In genomic region chr13:112229992-112230872, GRCh38 we compare ENCODE assay signal across 22 cellular contexts.
"Had no signal": no experiment of that assay in that cellular context is flagged by ENCODE, and none has a peak within 500 bp of the region (broad histone marks: within the 10 kb centered on the region; RNA-seq: fewer than 3 reads in every experiment).

No MANE protein-coding gene starts in this region.

- H3K9me3 ChIP-seq: esophagus muscularis mucosa, gastrocnemius medialis, left ventricle myocardium inferior, testis, tibial nerve had no signal

- H3K4me1 Mint-ChIP-seq: stimulated activated memory B cell treated with anti-CD40 and anti-IgM and Interleukin-4, amounts not matched to agents 10 μg/mL and 1 μg/mL and 100 μg/mL, for 72 hours had no signal

- H3K9ac ChIP-seq: parathyroid adenoma had no signal

- H3K36me3 Mint-ChIP-seq: naive thymus-derived CD8-positive, alpha-beta T cell; stimulated activated memory B cell treated with anti-CD40 and anti-IgM and Interleukin-4, amounts not matched to agents 10 μg/mL and 1 μg/mL and 100 μg/mL, for 72 hours had no signal

- H3K4me3 Mint-ChIP-seq: naive thymus-derived CD8-positive, alpha-beta T cell; stimulated activated memory B cell treated with anti-CD40 and anti-IgM and Interleukin-4, amounts not matched to agents 10 μg/mL and 1 μg/mL and 100 μg/mL, for 72 hours; stimulated activated naive CD8-positive, alpha-beta T cell treated with anti-CD3 and anti-CD28 coated beads, Interleukin-15, Interleukin-2, amounts not matched to agents 100 ng/mL and 50 ng/mL, for 24 hours had no signal

- ATAC-seq: gastrocnemius medialis; heart right ventricle; naive thymus-derived CD8-positive, alpha-beta T cell; stimulated activated memory B cell treated with anti-CD40 and anti-IgM and Interleukin-4, amounts not matched to agents 10 μg/mL and 1 μg/mL and 100 μg/mL, for 72 hours had no signal

- H3K27me3 ChIP-seq: gastrocnemius medialis, testis, tibial nerve had no signal

- H3K4me3 ChIP-seq: cardiac muscle cell, esophagus muscularis mucosa, gastrocnemius medialis, heart right ventricle, left ventricle myocardium inferior, lung, testis, tibial nerve had no signal

- H3K27ac Mint-ChIP-seq: naive thymus-derived CD8-positive, alpha-beta T cell; stimulated activated memory B cell treated with anti-CD40 and anti-IgM and Interleukin-4, amounts not matched to agents 10 μg/mL and 1 μg/mL and 100 μg/mL, for 72 hours; stimulated activated naive CD8-positive, alpha-beta T cell treated with anti-CD3 and anti-CD28 coated beads, Interleukin-15, Interleukin-2, amounts not matched to agents 100 ng/mL and 50 ng/mL, for 24 hours had no signal

- FAIRE-seq: endometrium, islet of Langerhans had no signal

- H3K79me2 ChIP-seq: parathyroid adenoma had no signal

- H3K4me1 ChIP-seq: esophagus muscularis mucosa, gastrocnemius medialis, heart right ventricle, left ventricle myocardium inferior, parathyroid adenoma, testis, tibial nerve had no signal

- H3K27me3 Mint-ChIP-seq: stimulated activated naive CD8-positive, alpha-beta T cell treated with anti-CD3 and anti-CD28 coated beads, Interleukin-15, Interleukin-2, amounts not matched to agents 100 ng/mL and 50 ng/mL, for 24 hours had no signal

- H3K9me3 Mint-ChIP-seq: naive thymus-derived CD8-positive, alpha-beta T cell; stimulated activated naive CD8-positive, alpha-beta T cell treated with anti-CD3 and anti-CD28 coated beads, Interleukin-15, Interleukin-2, amounts not matched to agents 100 ng/mL and 50 ng/mL, for 24 hours had no signal

- H2AFZ ChIP-seq: parathyroid adenoma had no signal

- H3K36me3 ChIP-seq: cardiac muscle cell, esophagus muscularis mucosa, gastrocnemius medialis, heart right ventricle, left ventricle myocardium inferior, tibial nerve had no signal

- DNase-seq: effector memory CD4-positive, alpha-beta T cell; gastrocnemius medialis; heart right ventricle; hypothalamus; kidney glomerular epithelial cell; left ventricle myocardium inferior; mesenchymal stem cell; naive thymus-derived CD8-positive, alpha-beta T cell; occipital lobe; stimulated activated CD4-positive, alpha-beta T cell treated with anti-CD3 and anti-CD28 coated beads, Interleukin-15, amount 100 ng/mL, for 24 hours; stimulated activated CD4-positive, alpha-beta T cell treated with anti-CD3 and anti-CD28 coated beads, Interleukin-1b, Interleukin-23, amount 100 ng/mL, for 48 hours; stimulated activated CD4-positive, alpha-beta T cell treated with anti-CD3 and anti-CD28 coated beads, Interleukin-4, amount 100 ng/mL, for 24 hours; testis had no signal

- H3K27ac ChIP-seq: cardiac muscle cell, esophagus muscularis mucosa, gastrocnemius medialis, heart right ventricle, left ventricle myocardium inferior, parathyroid adenoma, testis, tibial nerve had no signal
